9 cellular contexts compared by ENCODE assay signal in genomic region chr11:33375236-33375635, GRCh38. TPM values are rescaled to one million over a fixed set of nuclear protein-coding genes. Genes with fewer than 3 reads are reported as not detected.
DNase-seq lines count a peak whose midpoint lies in the region; ATAC-seq and TF ChIP-seq lines count a peak whose summit lies in the region.
"Had no signal": no experiment of that assay in that cellular context is flagged by ENCODE, and none has a peak within 500 bp of the region (broad histone marks: within the 10 kb centered on the region; RNA-seq: fewer than 3 reads in every experiment).

No MANE protein-coding gene starts in this region.

- DNase-seq in activated CD4-positive, alpha-beta memory T cell treated with anti-CD3 and anti-CD28 coated beads for 36 hours, result no peak
- DNase-seq in activated CD4-positive, alpha-beta memory T cell treated with anti-CD3 and anti-CD28 coated beads, Interleukin-2, amount 10 ng/mL, durations not matched to agents 7 days and 5 days, result no peak
- DNase-seq in activated CD8-positive, alpha-beta T cell treated with anti-CD3 and anti-CD28 coated beads, Interleukin-2, amount 10 ng/mL, durations not matched to agents 7 days and 5 days, result no peak
- no peak for DNase-seq in fibroblast of villous mesenchyme (ENCODE audit: low read depth)
- no peak for DNase-seq in smooth muscle cell (lab: John Stamatoyannopoulos, UW; ENCODE audit: unreplicated experiment)
- no peak for DNase-seq in NCI-H774 (lab: John Stamatoyannopoulos, UW)
- DNase-seq in GM19240 (ENCODE audit: insufficient read length, low spot score), result no peak
- no peak for DNase-seq in sigmoid colon

- no peak for TF ChIP-seq CTCF in fibroblast of villous mesenchyme (IDR thresholded peaks at IDR 0.05; ENCODE audit: insufficient read depth, low read depth, low read length)
- no peak for TF ChIP-seq CTCF in smooth muscle cell (IDR thresholded peaks at IDR 0.05; ENCODE audit: borderline replicate concordance, insufficient read depth, poor library complexity, severe bottlenecking)
- TF ChIP-seq CTCF in sigmoid colon (IDR thresholded peaks at IDR 0.05), result no peak

- H3K36me3 ChIP-seq in smooth muscle cell (ENCODE audit: low read depth) (no peaks in the 10 kb centered on the region), sigmoid colon (no peaks in the 10 kb centered on the region)

- H3K79me2 ChIP-seq in smooth muscle cell (ENCODE audit: low read depth), result no peaks in the 10 kb centered on the region

- TF ChIP-seq POLR2A in sigmoid colon (IDR thresholded peaks at IDR 0.05), result no peak

- intact Hi-C loops in activated CD4-positive, alpha-beta memory T cell treated with anti-CD3 and anti-CD28 coated beads for 36 hours (cut with micrococcal nuclease), result no loop called here
- intact Hi-C loops in sigmoid colon (cut with DNase I), result no loop called here

- H3K27ac Mint-ChIP-seq in activated CD4-positive, alpha-beta memory T cell treated with anti-CD3 and anti-CD28 coated beads for 36 hours, result no peak overlapping the region
- H3K27ac Mint-ChIP-seq in activated CD4-positive, alpha-beta memory T cell treated with anti-CD3 and anti-CD28 coated beads, Interleukin-2, amount 10 ng/mL, durations not matched to agents 7 days and 5 days, result no peak overlapping the region
- no peak overlapping the region for H3K27ac Mint-ChIP-seq in activated CD8-positive, alpha-beta T cell treated with anti-CD3 and anti-CD28 coated beads, Interleukin-2, amount 10 ng/mL, durations not matched to agents 7 days and 5 days

- H3K36me3 Mint-ChIP-seq in activated CD4-positive, alpha-beta memory T cell treated with anti-CD3 and anti-CD28 coated beads for 36 hours, result no peaks in the 10 kb centered on the region
- H3K36me3 Mint-ChIP-seq in activated CD4-positive, alpha-beta memory T cell treated with anti-CD3 and anti-CD28 coated beads, Interleukin-2, amount 10 ng/mL, durations not matched to agents 7 days and 5 days (ENCODE audit: low read depth), result no peaks in the 10 kb centered on the region
- H3K36me3 Mint-ChIP-seq in activated CD8-positive, alpha-beta T cell treated with anti-CD3 and anti-CD28 coated beads, Interleukin-2, amount 10 ng/mL, durations not matched to agents 7 days and 5 days (ENCODE audit: low read depth), result no peaks in the 10 kb centered on the region

- H3K9me3 ChIP-seq in smooth muscle cell (replicated peaks; ENCODE audit: low read depth) (no peaks in the 10 kb centered on the region), sigmoid colon (no peaks in the 10 kb centered on the region)

- no peak overlapping the region for H3K9ac ChIP-seq in smooth muscle cell (ENCODE audit: low read depth)

- POLR2A ChIA-PET in activated CD4-positive, alpha-beta memory T cell treated with anti-CD3 and anti-CD28 coated beads for 36 hours (lab: Charles Lee), result no interaction called here
- POLR2A ChIA-PET in activated CD4-positive, alpha-beta memory T cell treated with anti-CD3 and anti-CD28 coated beads, Interleukin-2, amount 10 ng/mL, durations not matched to agents 7 days and 5 days (lab: Charles Lee), result no interaction called here
- POLR2A ChIA-PET in activated CD8-positive, alpha-beta T cell treated with anti-CD3 and anti-CD28 coated beads, Interleukin-2, amount 10 ng/mL, durations not matched to agents 7 days and 5 days (lab: Charles Lee), result interaction anchor here (0.6 kb wide), 1 partner anchor 59 kb away, joined by 4 read pairs; no protein-coding TSS in a partner anchor

- no peak overlapping the region for H3K27ac ChIP-seq in smooth muscle cell (ENCODE audit: low read depth)
- no peak overlapping the region for H3K27ac ChIP-seq in sigmoid colon
- H3K27ac ChIP-seq: epithelial cell of prostate had no signal

- H3K4me1 ChIP-seq in smooth muscle cell (ENCODE audit: low read depth) (no peaks in the 10 kb centered on the region), sigmoid colon (peaks cover 0 to 16% (median 13%) of the 10 kb centered on the region in 4 donors)

- TF ChIP-seq EP300 in sigmoid colon (IDR thresholded peaks at IDR 0.05), result no peak

- CTCF ChIA-PET in activated CD4-positive, alpha-beta memory T cell treated with anti-CD3 and anti-CD28 coated beads for 36 hours (lab: Charles Lee), result no interaction called here
- CTCF ChIA-PET in activated CD4-positive, alpha-beta memory T cell treated with anti-CD3 and anti-CD28 coated beads, Interleukin-2, amount 10 ng/mL, durations not matched to agents 7 days and 5 days (lab: Charles Lee), result interaction anchor here (0.7 kb wide), 1 partner anchor 1728 kb away, joined by 3 read pairs; no protein-coding TSS in a partner anchor
- CTCF ChIA-PET in activated CD8-positive, alpha-beta T cell treated with anti-CD3 and anti-CD28 coated beads, Interleukin-2, amount 10 ng/mL, durations not matched to agents 7 days and 5 days (lab: Charles Lee), result no interaction called here

- peaks cover 11% of the 10 kb centered on the region for H3F3A ChIP-seq in smooth muscle cell (ENCODE audit: low read depth)

- H3K4me3 ChIP-seq in fibroblast of villous mesenchyme (ENCODE audit: low read depth, low read length), result peak overlapping the region; percentile 51
- peak overlapping the region; percentile 66 for H3K4me3 ChIP-seq in smooth muscle cell
- peak overlapping the region in 1 of 4 donors; percentile 56 for H3K4me3 ChIP-seq in sigmoid colon

- no peak for ATAC-seq in activated CD8-positive, alpha-beta T cell treated with anti-CD3 and anti-CD28 coated beads, Interleukin-2, amount 10 ng/mL, durations not matched to agents 7 days and 5 days

- H3K4me2 ChIP-seq in smooth muscle cell, result peak overlapping the region; percentile 88

- no peaks in the 10 kb centered on the region for H4K20me1 ChIP-seq in smooth muscle cell (ENCODE audit: low read depth)

- no peak overlapping the region for H2AFZ ChIP-seq in smooth muscle cell (ENCODE audit: low read depth)

- 89% methylated on average over 11 of the region's 11 CpGs for WGBS in smooth muscle cell (ENCODE audit: low lambda C conversion rate)
- 78 to 81% methylated on average over 11 of the region's 11 CpGs for WGBS in sigmoid colon, 2 donors

- H3K27me3 Mint-ChIP-seq in activated CD4-positive, alpha-beta memory T cell treated with anti-CD3 and anti-CD28 coated beads for 36 hours, result peaks cover 46% of the 10 kb centered on the region
- peaks cover 48% of the 10 kb centered on the region for H3K27me3 Mint-ChIP-seq in activated CD4-positive, alpha-beta memory T cell treated with anti-CD3 and anti-CD28 coated beads, Interleukin-2, amount 10 ng/mL, durations not matched to agents 7 days and 5 days
- H3K27me3 Mint-ChIP-seq in activated CD8-positive, alpha-beta T cell treated with anti-CD3 and anti-CD28 coated beads, Interleukin-2, amount 10 ng/mL, durations not matched to agents 7 days and 5 days (ENCODE audit: low read depth), result peaks cover 52% of the 10 kb centered on the region

- no peaks in the 10 kb centered on the region for H3K4me1 Mint-ChIP-seq in activated CD4-positive, alpha-beta memory T cell treated with anti-CD3 and anti-CD28 coated beads for 36 hours (ENCODE audit: low read depth)
- H3K4me1 Mint-ChIP-seq in activated CD4-positive, alpha-beta memory T cell treated with anti-CD3 and anti-CD28 coated beads, Interleukin-2, amount 10 ng/mL, durations not matched to agents 7 days and 5 days, result peaks cover 5% of the 10 kb centered on the region
- peaks cover 4% of the 10 kb centered on the region for H3K4me1 Mint-ChIP-seq in activated CD8-positive, alpha-beta T cell treated with anti-CD3 and anti-CD28 coated beads, Interleukin-2, amount 10 ng/mL, durations not matched to agents 7 days and 5 days (ENCODE audit: low read depth)

- H3K9me3 Mint-ChIP-seq in activated CD4-positive, alpha-beta memory T cell treated with anti-CD3 and anti-CD28 coated beads for 36 hours, result no peaks in the 10 kb centered on the region
- H3K9me3 Mint-ChIP-seq in activated CD4-positive, alpha-beta memory T cell treated with anti-CD3 and anti-CD28 coated beads, Interleukin-2, amount 10 ng/mL, durations not matched to agents 7 days and 5 days, result no peaks in the 10 kb centered on the region
- no peaks in the 10 kb centered on the region for H3K9me3 Mint-ChIP-seq in activated CD8-positive, alpha-beta T cell treated with anti-CD3 and anti-CD28 coated beads, Interleukin-2, amount 10 ng/mL, durations not matched to agents 7 days and 5 days (ENCODE audit: insufficient read depth)

- H3K4me3 Mint-ChIP-seq in activated CD4-positive, alpha-beta memory T cell treated with anti-CD3 and anti-CD28 coated beads for 36 hours, result peak overlapping the region; percentile 25
- H3K4me3 Mint-ChIP-seq in activated CD4-positive, alpha-beta memory T cell treated with anti-CD3 and anti-CD28 coated beads, Interleukin-2, amount 10 ng/mL, durations not matched to agents 7 days and 5 days, result no peak overlapping the region
- H3K4me3 Mint-ChIP-seq in activated CD8-positive, alpha-beta T cell treated with anti-CD3 and anti-CD28 coated beads, Interleukin-2, amount 10 ng/mL, durations not matched to agents 7 days and 5 days, result peak overlapping the region; percentile 41

- H3K27me3 ChIP-seq in smooth muscle cell (ENCODE audit: low read depth), result peaks cover 35% of the 10 kb centered on the region
- peaks cover 19 to 47% (median 24%) of the 10 kb centered on the region in 3 donors for H3K27me3 ChIP-seq in sigmoid colon

RNA-seq across cellular contexts. Expression of gene KIAA1549L, which starts 0.7 kb away (rescaled TPM):
- total RNA-seq in activated CD4-positive, alpha-beta memory T cell treated with anti-CD3 and anti-CD28 coated beads for 36 hours, result not detected
- under 1 TPM in 1 of 2 experiments, not detected in 1; 0.03 TPM for total RNA-seq in activated CD4-positive, alpha-beta memory T cell treated with anti-CD3 and anti-CD28 coated beads, Interleukin-2, amount 10 ng/mL, durations not matched to agents 7 days and 5 days
- not detected for total RNA-seq in activated CD8-positive, alpha-beta T cell treated with anti-CD3 and anti-CD28 coated beads, Interleukin-2, amount 10 ng/mL, durations not matched to agents 7 days and 5 days
- total RNA-seq in fibroblast of villous mesenchyme, result 2.2 and 2.6 TPM in 2 replicates
- 7.7 and 9.0 TPM in 2 replicates for total RNA-seq in smooth muscle cell
- polyA plus RNA-seq in smooth muscle cell, result 2.5 and 3.3 TPM in 2 replicates
- 1 to 10 TPM in 2 of 4 donors, under 1 TPM in 2; 0.33 to 1.8 (median 1.2) TPM for total RNA-seq in sigmoid colon
- polyA plus RNA-seq in sigmoid colon, result under 1 TPM in 1 of 3 donors, not detected in 2; 0.29 TPM
